Comparison of ENCODE assay signal across 9 cellular contexts in the genomic region with DNA sequence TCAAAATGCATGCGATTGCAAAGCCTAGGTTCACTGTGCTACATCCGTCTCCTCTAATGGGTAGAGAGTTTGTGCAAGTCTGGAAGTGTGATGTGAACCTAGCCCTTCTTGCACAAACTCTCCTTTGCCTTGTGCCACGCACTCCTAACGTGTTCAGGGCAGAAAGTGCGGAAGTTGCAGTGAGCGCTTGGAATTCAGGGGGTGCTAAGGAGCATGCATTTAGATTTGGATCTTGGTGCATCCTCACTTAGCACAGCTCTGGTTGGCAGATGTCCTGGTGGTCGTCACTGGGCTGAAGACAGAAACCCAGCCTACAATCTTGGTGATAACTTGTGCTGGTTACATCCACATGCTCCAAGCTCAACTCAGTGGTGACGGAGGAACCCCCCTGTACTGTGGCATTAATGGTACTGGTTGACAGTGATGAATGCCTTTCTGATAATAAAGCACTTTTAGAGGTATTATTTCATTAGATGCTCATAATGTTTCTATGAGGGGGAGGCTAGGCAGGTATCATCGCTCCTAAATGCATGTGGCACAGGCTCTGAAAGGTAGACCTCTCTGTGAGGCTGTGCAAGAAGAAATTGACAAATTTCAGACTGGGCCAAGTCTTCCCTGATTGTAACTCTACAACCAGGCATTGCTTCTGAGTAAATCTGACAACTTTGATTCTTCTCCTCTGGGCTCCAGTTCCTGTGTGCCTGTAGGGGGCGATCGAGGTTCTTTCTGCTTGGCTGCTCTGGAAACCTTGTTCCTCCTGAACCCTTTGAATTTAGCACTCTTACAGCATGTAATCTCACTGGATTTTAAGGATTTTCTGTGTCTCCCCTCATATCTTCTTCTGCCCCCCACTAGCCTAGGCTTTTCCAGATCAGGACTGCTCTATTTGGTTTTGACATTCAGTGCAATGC. TPM values are rescaled to one million over a fixed set of nuclear protein-coding genes. Genes with fewer than 3 reads are reported as not detected.
DNase-seq lines count a peak whose midpoint lies in the region; ATAC-seq, FAIRE-seq and TF ChIP-seq lines count a peak whose summit lies in the region.
"Had no signal": no experiment of that assay in that cellular context is flagged by ENCODE, and none has a peak within 500 bp of the region (broad histone marks: within the 10 kb centered on the region; RNA-seq: fewer than 3 reads in every experiment).

No MANE protein-coding gene starts in this region.

- peak; percentile 57 for DNase-seq in A549 (ENCODE audit: low read depth in 1 of 2, low spot score in 1 of 2)
- DNase-seq in GM12864 (ENCODE audit: low read depth) = no peak
- DNase-seq in NCI-H748 treated with DMSO at 0.1 percent for 48 hours (lab: John Stamatoyannopoulos, UW) = peak; percentile 2
- peak; percentile 52 for DNase-seq in activated T-cell treated with anti-CD3 and anti-CD28 coated beads for 1 hour (ENCODE audit: low read depth)
- peak; percentile 57 for DNase-seq in fibroblast of peridontal ligament (ENCODE audit: extremely low read depth)
- no peak for DNase-seq in gastrocnemius medialis
- no peak for DNase-seq in cerebellar nuclear complex (lab: John Stamatoyannopoulos, UW)

- no peaks in the 10 kb centered on the region for H3K9me3 ChIP-seq in A549
- no peaks in the 10 kb centered on the region for H3K9me3 ChIP-seq in gastrocnemius medialis

- peak in 1 of 2 experiments; percentile 36; a peak in 2 of 5 replicates for TF ChIP-seq RAD21 in A549 (conservative IDR thresholded peaks at IDR 0.05 in 1 of 2, IDR thresholded peaks at IDR 0.05 in 1 of 2)

- WGBS in A549 (ENCODE audit: missing lambda C conversion rate) = 76% methylated on average over 11 of the region's 11 CpGs

- intact Hi-C loops in gastrocnemius medialis (cut with DNase I; ENCODE audit: low total_unique reads) = no loop called here

- peak overlapping the region; percentile 88 for H3K4me2 ChIP-seq in A549

- FAIRE-seq in A549 (lab: Jason Lieb, UNC) = no peak

- POLR2A ChIA-PET in A549 (lab: Yijun Ruan, JAX) = no interaction called here

- peak overlapping the region; percentile 90 to 92 for H3K27ac ChIP-seq in A549
- H3K27ac ChIP-seq in gastrocnemius medialis = peak overlapping the region; percentile 81 to 95 (median 92)
- H3K27ac ChIP-seq: epithelial cell of prostate had no signal

- CTCF ChIA-PET in A549 (lab: Yijun Ruan, JAX) = interaction anchor here (0.8 to 10.6 kb wide), 41 partner anchors 11 to 355 kb away, joined by 3 to 116 read pairs (median 4); a partner anchor contains a TSS

- peak in 1 of 2 experiments; percentile 44; a peak in 3 of 6 replicates for ATAC-seq in A549
- ATAC-seq in gastrocnemius medialis = no peak
- ATAC-seq in GM18498 (IDR thresholded peaks at IDR 0.05; ENCODE audit: unreplicated experiment) = no peak

- H3K27me3 ChIP-seq in gastrocnemius medialis = no peaks in the 10 kb centered on the region

- no peak for TF ChIP-seq EP300 in A549 (IDR thresholded peaks at IDR 0.05)

- TF ChIP-seq POLR2A in A549 (IDR thresholded peaks at IDR 0.05; ENCODE audit: low read length) (no peak), gastrocnemius medialis (IDR thresholded peaks at IDR 0.05) (no peak)

- H3K4me3 ChIP-seq in A549 (no peak overlapping the region), GM12864 (ENCODE audit: low read depth, low read length) (no peak overlapping the region), gastrocnemius medialis (no peak overlapping the region)

- peaks cover 62% of the 10 kb centered on the region for H3K4me1 ChIP-seq in A549
- peaks cover 69 to 75% of the 10 kb centered on the region in 2 donors for H3K4me1 ChIP-seq in gastrocnemius medialis

- TF ChIP-seq CTCF in A549 (IDR thresholded peaks at IDR 0.05) (peak; percentile 46; the same call in 2 of the 3 replicates), GM12864 (IDR thresholded peaks at IDR 0.05; ENCODE audit: low read depth, low read length, missing control alignments) (peak; percentile 89), gastrocnemius medialis (IDR thresholded peaks at IDR 0.05 in 4 of 5, conservative IDR thresholded peaks at IDR 0.05 in 1 of 5) (peak in 3 of 5 experiments; percentile 21 to 42 (median 42))

- peaks cover 0 to 14% of the 10 kb centered on the region in 2 donors for H3K36me3 ChIP-seq in gastrocnemius medialis

- in situ Hi-C loops in gastrocnemius medialis (cut with MboI; ENCODE audit: low sequenced_read_pairs in 4 of 4) = loop anchor here in 2 of 4 donors (5.0 kb wide), 1 partner anchor 187 kb away; no protein-coding TSS in a partner anchor

TF ChIP-seq in A549, 52 proteins besides CTCF, POLR2A, EP300 and RAD21:
- TF ChIP-seq BHLHE40 (IDR thresholded peaks at IDR 0.05; ENCODE audit: low read depth, low read length) = no peak
- TF ChIP-seq MAZ (IDR thresholded peaks at IDR 0.05; ENCODE audit: borderline replicate concordance, low read depth, low read length) = no peak
- no peak for TF ChIP-seq RFX5 (IDR thresholded peaks at IDR 0.05)
- no peak for TF ChIP-seq NFE2L2 (conservative IDR thresholded peaks at IDR 0.05; ENCODE audit: low read length)
- TF ChIP-seq KDM1A (IDR thresholded peaks at IDR 0.05; ENCODE audit: low read depth) = no peak

RNA-seq across cellular contexts. Expression of a gene that starts 40.6 kb away (rescaled TPM):
- polyA plus RNA-seq in A549 (2011; rRNA removed) (37.2 and 48.5 TPM in 2 replicates), A549 (2017; fragmentation: RNase III; extraction: RNeasy Plus Mini Kit Qiagen cat#74134 plus additional on column Dnase treatment) (36.5 to 43.8 TPM (median 43.0 TPM) in 3 replicates)
- polyA plus RNA-seq in A549 (2012; cell fraction: cytosol; rRNA removed) = 34.3 and 42.5 TPM in 2 replicates
- 62.0 and 66.6 TPM in 2 replicates for polyA plus RNA-seq in A549 (2012; cell fraction: nucleus; rRNA removed)
- polyA minus RNA-seq in A549 (2011; rRNA and poly(A)+ RNA removed) = 49.2 and 51.4 TPM in 2 replicates
- total RNA-seq in gastrocnemius medialis = 100 to 1,000 TPM; 115 to 207 (median 140) TPM

RNA-seq across cellular contexts. Expression of a gene that starts 45.3 kb away (rescaled TPM):
- polyA plus RNA-seq in A549 (2011; rRNA removed) (not detected in 2 replicates), A549 (2017; fragmentation: RNase III; extraction: RNeasy Plus Mini Kit Qiagen cat#74134 plus additional on column Dnase treatment) (not detected in 3 replicates)
- polyA plus RNA-seq in A549 (2012; cell fraction: cytosol; rRNA removed) = not detected in 2 replicates
- not detected in 2 replicates for polyA plus RNA-seq in A549 (2012; cell fraction: nucleus; rRNA removed)
- not detected in 2 replicates for polyA minus RNA-seq in A549 (2011; rRNA and poly(A)+ RNA removed)
- total RNA-seq in gastrocnemius medialis = not detected

RNA-seq across cellular contexts. Expression of a gene that starts 47.0 kb away (rescaled TPM):
- polyA plus RNA-seq in A549 (2011; rRNA removed) (not detected in 2 replicates), A549 (2017; fragmentation: RNase III; extraction: RNeasy Plus Mini Kit Qiagen cat#74134 plus additional on column Dnase treatment) (not detected in 3 replicates)
- polyA plus RNA-seq in A549 (2012; cell fraction: cytosol; rRNA removed) = not detected in 2 replicates
- polyA plus RNA-seq in A549 (2012; cell fraction: nucleus; rRNA removed) = not detected in 2 replicates
- not detected in 2 replicates for polyA minus RNA-seq in A549 (2011; rRNA and poly(A)+ RNA removed)
- under 1 TPM; 0.26 to 0.61 (median 0.34) TPM for total RNA-seq in gastrocnemius medialis

Comparison
In these comparisons a context has a peak if more than half of its experiments do, and no peak if none do; other contexts are left out.
1. DNase-seq: peak in A549 (2 of 2), NCI-H748 treated with DMSO at 0.1 percent for 48 hours (single experiment), activated T-cell treated with anti-CD3 and anti-CD28 coated beads for 1 hour (single experiment) and fibroblast of peridontal ligament (single experiment); none in GM12864 (single experiment), gastrocnemius medialis (0 of 2) and cerebellar nuclear complex (0 of 2).
2. Peak in every context shown above with its lines, with median percentiles within 50 percentile points of each other: CTCF ChIP-seq.